ENCODE assay signal across 1 cellular context in genomic region chr3:5194801-5195509, GRCh38.
TF ChIP-seq lines count a peak whose summit lies in the region.

No MANE protein-coding gene starts in this region.

TF ChIP-seq in K562, 482 proteins besides CTCF, POLR2A, EP300 and RAD21 (continued from another document):
- no peak for TF ChIP-seq ZNF518B (CRISPR knock-in tag; IDR thresholded peaks at IDR 0.05)
- no peak for TF ChIP-seq RBM34 (IDR thresholded peaks at IDR 0.05; ENCODE audit: borderline replicate concordance, insufficient read depth, low read length)
- no peak for TF ChIP-seq TRIM25 (IDR thresholded peaks at IDR 0.05; ENCODE audit: borderline replicate concordance)
- no peak for TF ChIP-seq MED1 (CRISPR knock-in tag; IDR thresholded peaks at IDR 0.05; ENCODE audit: borderline replicate concordance)
- peak; percentile 76 for TF ChIP-seq DACH1 (IDR thresholded peaks at IDR 0.05; ENCODE audit: partially characterized antibody)
- TF ChIP-seq ARID1B (IDR thresholded peaks at IDR 0.05), result peak; percentile 90
- TF ChIP-seq PRPF4 (IDR thresholded peaks at IDR 0.05; ENCODE audit: insufficient read depth, low read depth, low read length, poor library complexity, severe bottlenecking), result no peak
- peak; percentile 87 for TF ChIP-seq ZNF584 (CRISPR knock-in tag; IDR thresholded peaks at IDR 0.05; ENCODE audit: low read depth)
- peak; percentile 93 for TF ChIP-seq SMARCC2 (IDR thresholded peaks at IDR 0.05; ENCODE audit: low read depth)
- TF ChIP-seq, protein P1, sequence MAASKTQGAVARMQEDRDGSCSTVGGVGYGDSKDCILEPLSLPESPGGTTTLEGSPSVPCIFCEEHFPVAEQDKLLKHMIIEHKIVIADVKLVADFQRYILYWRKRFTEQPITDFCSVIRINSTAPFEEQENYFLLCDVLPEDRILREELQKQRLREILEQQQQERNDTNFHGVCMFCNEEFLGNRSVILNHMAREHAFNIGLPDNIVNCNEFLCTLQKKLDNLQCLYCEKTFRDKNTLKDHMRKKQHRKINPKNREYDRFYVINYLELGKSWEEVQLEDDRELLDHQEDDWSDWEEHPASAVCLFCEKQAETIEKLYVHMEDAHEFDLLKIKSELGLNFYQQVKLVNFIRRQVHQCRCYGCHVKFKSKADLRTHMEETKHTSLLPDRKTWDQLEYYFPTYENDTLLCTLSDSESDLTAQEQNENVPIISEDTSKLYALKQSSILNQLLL (CRISPR knock-in tag; IDR thresholded peaks at IDR 0.05; ENCODE audit: borderline replicate concordance), result no peak
- no peak; the same call in 1 of the 2 replicates for TF ChIP-seq LEF1 (IDR thresholded peaks at IDR 0.05)
- TF ChIP-seq HDAC2 (IDR thresholded peaks at IDR 0.05), result peak; percentile 99
- no peak for TF ChIP-seq CCAR2 (IDR thresholded peaks at IDR 0.05; ENCODE audit: low read depth, low read length)
- no peak for TF ChIP-seq SP2 (IDR thresholded peaks at IDR 0.05; ENCODE audit: extremely low read depth, low read depth, low read length, poor library complexity, severe bottlenecking)
- TF ChIP-seq SETDB1 (IDR thresholded peaks at IDR 0.05; ENCODE audit: low read length), result no peak
- no peak for TF ChIP-seq ZBTB49 (CRISPR knock-in tag; IDR thresholded peaks at IDR 0.05; ENCODE audit: borderline replicate concordance)
- TF ChIP-seq STAG1 (CRISPR knock-in tag; IDR thresholded peaks at IDR 0.05; ENCODE audit: borderline replicate concordance), result no peak
- TF ChIP-seq CTCFL (IDR thresholded peaks at IDR 0.05; ENCODE audit: borderline replicate concordance, insufficient read depth, low read depth, low read length, poor library complexity, severe bottlenecking), result no peak
- TF ChIP-seq, protein P2, sequence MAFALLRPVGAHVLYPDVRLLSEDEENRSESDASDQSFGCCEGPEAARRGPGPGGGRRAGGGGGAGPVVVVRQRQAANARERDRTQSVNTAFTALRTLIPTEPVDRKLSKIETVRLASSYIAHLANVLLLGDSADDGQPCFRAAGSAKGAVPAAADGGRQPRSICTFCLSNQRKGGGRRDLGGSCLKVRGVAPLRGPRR (CRISPR knock-in tag; IDR thresholded peaks at IDR 0.05), result no peak
- TF ChIP-seq SNIP1 (IDR thresholded peaks at IDR 0.05; ENCODE audit: low read depth), result no peak
- TF ChIP-seq MEF2A (IDR thresholded peaks at IDR 0.05; ENCODE audit: control insufficient read depth, low read depth, low read length), result 0 out of 2 replicates have a peak, but pooled peaks have one; percentile 15
- TF ChIP-seq ZNF12 (CRISPR knock-in tag; IDR thresholded peaks at IDR 0.05), result no peak
- TF ChIP-seq, protein P3, sequence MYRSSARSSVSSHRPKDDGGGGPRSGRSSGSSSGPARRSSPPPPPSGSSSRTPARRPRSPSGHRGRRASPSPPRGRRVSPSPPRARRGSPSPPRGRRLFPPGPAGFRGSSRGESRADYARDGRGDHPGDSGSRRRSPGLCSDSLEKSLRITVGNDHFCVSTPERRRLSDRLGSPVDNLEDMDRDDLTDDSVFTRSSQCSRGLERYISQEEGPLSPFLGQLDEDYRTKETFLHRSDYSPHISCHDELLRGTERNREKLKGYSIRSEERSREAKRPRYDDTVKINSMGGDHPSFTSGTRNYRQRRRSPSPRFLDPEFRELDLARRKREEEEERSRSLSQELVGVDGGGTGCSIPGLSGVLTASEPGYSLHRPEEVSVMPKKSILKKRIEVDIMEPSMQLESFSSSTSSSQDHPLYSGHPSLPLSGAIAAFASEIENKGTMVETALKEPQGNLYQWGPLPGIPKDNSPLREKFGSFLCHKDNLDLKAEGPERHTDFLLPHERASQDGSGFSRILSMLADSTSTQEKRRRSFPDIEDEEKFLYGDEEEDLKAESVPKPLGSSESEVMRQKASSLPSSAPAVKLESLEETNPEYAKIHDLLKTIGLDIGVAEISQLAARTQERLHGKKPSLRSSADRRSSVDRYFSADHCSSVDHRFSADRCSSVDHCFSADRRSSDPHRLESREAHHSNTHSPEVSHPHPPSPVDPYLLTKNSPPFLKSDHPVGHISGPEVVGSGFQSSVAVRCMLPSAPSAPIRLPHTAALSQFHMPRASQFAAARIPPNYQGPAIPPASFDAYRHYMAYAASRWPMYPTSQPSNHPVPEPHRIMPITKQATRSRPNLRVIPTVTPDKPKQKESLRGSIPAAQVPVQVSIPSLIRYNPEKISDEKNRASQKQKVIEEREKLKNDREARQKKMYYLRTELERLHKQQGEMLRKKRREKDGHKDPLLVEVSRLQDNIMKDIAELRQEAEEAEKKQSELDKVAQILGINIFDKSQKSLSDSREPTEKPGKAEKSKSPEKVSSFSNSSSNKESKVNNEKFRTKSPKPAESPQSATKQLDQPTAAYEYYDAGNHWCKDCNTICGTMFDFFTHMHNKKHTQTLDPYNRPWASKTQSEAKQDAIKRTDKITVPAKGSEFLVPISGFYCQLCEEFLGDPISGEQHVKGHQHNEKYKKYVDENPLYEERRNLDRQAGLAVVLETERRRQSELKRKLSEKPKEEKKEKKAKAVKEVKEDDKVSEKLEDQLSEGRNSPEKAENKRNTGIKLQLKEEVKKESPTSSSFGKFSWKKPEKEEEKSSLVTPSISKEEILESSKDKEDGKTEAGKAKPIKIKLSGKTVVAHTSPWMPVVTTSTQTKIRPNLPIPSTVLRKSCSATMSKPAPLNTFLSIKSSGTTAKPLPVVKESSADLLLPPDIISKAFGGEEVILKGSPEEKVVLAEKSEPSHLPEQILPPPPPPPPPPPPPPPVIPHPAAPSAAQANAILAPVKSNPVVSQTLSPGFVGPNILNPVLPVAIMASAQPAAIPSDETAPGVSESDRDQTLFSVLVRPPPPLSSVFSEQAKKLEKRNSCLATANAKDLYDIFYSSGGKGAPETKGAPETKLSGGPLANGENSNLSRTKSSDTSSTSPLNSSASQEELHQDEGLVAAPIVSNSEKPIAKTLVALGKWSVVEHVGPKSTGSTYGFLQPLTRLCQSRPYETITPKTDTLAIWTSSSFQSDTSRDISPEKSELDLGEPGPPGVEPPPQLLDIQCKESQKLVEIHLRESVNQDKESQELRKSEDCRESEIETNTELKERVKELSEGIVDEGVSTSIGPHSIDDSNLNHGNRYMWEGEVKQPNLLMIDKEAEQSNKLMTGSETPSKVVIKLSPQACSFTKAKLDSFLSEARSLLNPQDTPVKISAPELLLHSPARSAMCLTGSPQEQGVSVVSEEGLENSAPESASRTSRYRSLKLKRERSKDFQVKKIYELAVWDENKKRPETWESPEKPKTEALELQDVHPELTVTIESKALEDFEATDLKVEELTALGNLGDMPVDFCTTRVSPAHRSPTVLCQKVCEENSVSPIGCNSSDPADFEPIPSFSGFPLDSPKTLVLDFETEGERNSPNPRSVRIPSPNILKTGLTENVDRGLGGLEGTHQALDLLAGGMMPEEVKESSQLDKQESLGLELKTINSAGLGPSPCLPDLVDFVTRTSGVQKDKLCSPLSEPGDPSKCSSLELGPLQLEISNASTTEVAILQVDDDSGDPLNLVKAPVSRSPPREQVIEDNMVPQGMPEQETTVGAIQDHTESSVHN (IDR thresholded peaks at IDR 0.05; ENCODE audit: borderline replicate concordance in 1 of 2, low read depth in 1 of 2), result peak in 1 of 2 experiments; percentile 13; a peak in 2 of 4 replicates
- no peak for TF ChIP-seq ADNP (tag; IDR thresholded peaks at IDR 0.05)
- TF ChIP-seq ATF4 (CRISPR knock-in tag; IDR thresholded peaks at IDR 0.05), result no peak
- TF ChIP-seq, protein P4, sequence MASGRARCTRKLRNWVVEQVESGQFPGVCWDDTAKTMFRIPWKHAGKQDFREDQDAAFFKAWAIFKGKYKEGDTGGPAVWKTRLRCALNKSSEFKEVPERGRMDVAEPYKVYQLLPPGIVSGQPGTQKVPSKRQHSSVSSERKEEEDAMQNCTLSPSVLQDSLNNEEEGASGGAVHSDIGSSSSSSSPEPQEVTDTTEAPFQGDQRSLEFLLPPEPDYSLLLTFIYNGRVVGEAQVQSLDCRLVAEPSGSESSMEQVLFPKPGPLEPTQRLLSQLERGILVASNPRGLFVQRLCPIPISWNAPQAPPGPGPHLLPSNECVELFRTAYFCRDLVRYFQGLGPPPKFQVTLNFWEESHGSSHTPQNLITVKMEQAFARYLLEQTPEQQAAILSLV (tag; IDR thresholded peaks at IDR 0.05), result peak; percentile 69; the same call in 1 of the 2 replicates
- no peak for TF ChIP-seq RBM22 (IDR thresholded peaks at IDR 0.05; ENCODE audit: low read depth, low read length, poor library complexity, severe bottlenecking)
- TF ChIP-seq NFIC (IDR thresholded peaks at IDR 0.05), result no peak
- peak; percentile 17; the same call in 1 of the 2 replicates for TF ChIP-seq HEY1 (CRISPR knock-in tag; IDR thresholded peaks at IDR 0.05; ENCODE audit: borderline replicate concordance)
- TF ChIP-seq NR4A1 (CRISPR knock-in tag; IDR thresholded peaks at IDR 0.05), result no peak
- TF ChIP-seq NR4A1 (tag; IDR thresholded peaks at IDR 0.05), result no peak
- TF ChIP-seq ZZZ3 (IDR thresholded peaks at IDR 0.05), result no peak
